13 cellular contexts compared by ENCODE assay signal in the genomic region with DNA sequence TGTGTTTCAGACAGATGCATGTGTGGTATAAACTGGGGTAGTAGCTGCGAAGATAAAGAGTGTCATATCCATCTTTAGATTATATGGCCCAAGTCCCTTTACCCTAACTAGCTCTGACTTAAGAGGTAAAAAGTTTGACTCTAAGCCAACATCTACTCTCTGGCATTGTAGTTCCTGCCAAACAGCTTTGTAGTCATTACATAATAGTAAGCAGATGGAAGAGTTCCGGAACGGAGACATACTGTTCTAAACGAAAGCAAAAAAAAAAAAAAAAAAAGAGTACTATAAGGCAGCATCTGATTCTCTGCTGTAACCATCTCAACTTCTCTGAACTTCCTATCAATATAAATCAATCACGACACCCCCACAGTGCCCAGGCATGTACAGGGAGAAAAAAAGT. TPM values are rescaled to one million over a fixed set of nuclear protein-coding genes. Genes with fewer than 3 reads are reported as not detected.
DNase-seq lines count a peak whose midpoint lies in the region; ATAC-seq and TF ChIP-seq lines count a peak whose summit lies in the region.
"Had no signal": no experiment of that assay in that cellular context is flagged by ENCODE, and none has a peak within 500 bp of the region (broad histone marks: within the 10 kb centered on the region; RNA-seq: fewer than 3 reads in every experiment).

No MANE protein-coding gene starts in this region.

- H3K9me3 ChIP-seq in CD4-positive, alpha-beta T cell (ENCODE audit: control insufficient read depth, low read length), result no peaks in the 10 kb centered on the region
- H3K9me3 ChIP-seq in SK-N-SH, result no peaks in the 10 kb centered on the region
- no peaks in the 10 kb centered on the region for H3K9me3 ChIP-seq in naive thymus-derived CD4-positive, alpha-beta T cell (ENCODE audit: control insufficient read depth in 2 of 3, low read length in 3 of 3)

- H3K27ac Mint-ChIP-seq in CD4-positive, alpha-beta T cell, result peak overlapping the region; percentile 45
- peak overlapping the region in 6 of 9 donors; percentile 2 to 78 (median 34) for H3K27ac Mint-ChIP-seq in naive thymus-derived CD4-positive, alpha-beta T cell
- H3K27ac Mint-ChIP-seq: activated CD8-positive, alpha-beta T cell treated with anti-CD3 and anti-CD28 coated beads for 36 hours; activated naive CD8-positive, alpha-beta T cell; GM23338 had no signal

- no peaks in the 10 kb centered on the region for H3K9me3 Mint-ChIP-seq in CD4-positive, alpha-beta T cell
- peaks cover 0 to 4% (median 0%) of the 10 kb centered on the region in 11 donors for H3K9me3 Mint-ChIP-seq in naive thymus-derived CD4-positive, alpha-beta T cell
- H3K9me3 Mint-ChIP-seq: activated CD8-positive, alpha-beta T cell treated with anti-CD3 and anti-CD28 coated beads for 36 hours; GM23338 had no signal

- no peaks in the 10 kb centered on the region for H3K9me2 ChIP-seq in SK-N-SH

- peaks cover 20% of the 10 kb centered on the region for H3K4me1 Mint-ChIP-seq in CD4-positive, alpha-beta T cell (ENCODE audit: low read depth)
- H3K4me1 Mint-ChIP-seq in naive thymus-derived CD4-positive, alpha-beta T cell, result peaks cover 14 to 27% (median 17%) of the 10 kb centered on the region in 7 donors
- H3K4me1 Mint-ChIP-seq: GM23338 had no signal

- peak; percentile 74 for ATAC-seq in CD4-positive, alpha-beta T cell (ENCODE audit: poor library complexity)
- ATAC-seq in naive thymus-derived CD4-positive, alpha-beta T cell, result peak; percentile 53
- no peak for ATAC-seq in HG02642 (IDR thresholded peaks at IDR 0.05; ENCODE audit: poor library complexity, unreplicated experiment)
- ATAC-seq: activated CD8-positive, alpha-beta T cell treated with anti-CD3 and anti-CD28 coated beads for 36 hours; GM23338 had no signal

- CTCF ChIA-PET in CD4-positive, alpha-beta T cell (lab: Charles Lee), result interaction anchor here (0.6 kb wide), 1 partner anchor 1208 kb away, joined by 6 read pairs; no protein-coding TSS in a partner anchor
- CTCF ChIA-PET in SK-N-SH (lab: Yijun Ruan, JAX), result no interaction called here
- CTCF ChIA-PET in naive thymus-derived CD4-positive, alpha-beta T cell (lab: Charles Lee), result interaction anchor here (0.6 to 3.6 kb wide), 3 partner anchors 14 to 115 kb away, joined by 3 to 12 read pairs (median 4); no protein-coding TSS in a partner anchor

- H3K36me3 Mint-ChIP-seq in CD4-positive, alpha-beta T cell (ENCODE audit: low read depth), result peaks cover 87% of the 10 kb centered on the region
- H3K36me3 Mint-ChIP-seq in naive thymus-derived CD4-positive, alpha-beta T cell, result peaks cover 16 to 46% (median 29%) of the 10 kb centered on the region in 5 donors
- H3K36me3 Mint-ChIP-seq: activated naive CD8-positive, alpha-beta T cell had no signal

- no peak overlapping the region for H2AFZ ChIP-seq in SK-N-SH (ENCODE audit: low read depth)
- H2AFZ ChIP-seq: GM23338 had no signal

- peaks cover 0 to 7% of the 10 kb centered on the region in 2 experiments; a peak in 2 of 4 replicates for H3K4me1 ChIP-seq in SK-N-SH (ENCODE audit: control insufficient read depth in 1 of 2, insufficient read depth in 2 of 2, low read depth in 1 of 2, low read length in 1 of 2)
- H3K4me1 ChIP-seq in naive thymus-derived CD4-positive, alpha-beta T cell (ENCODE audit: control insufficient read depth in 2 of 2, insufficient read depth in 2 of 2, low read length in 2 of 2), result no peaks in the 10 kb centered on the region

- H3K4me3 Mint-ChIP-seq in CD4-positive, alpha-beta T cell, result no peak overlapping the region
- peak overlapping the region in 1 of 10 donors; percentile 7 for H3K4me3 Mint-ChIP-seq in naive thymus-derived CD4-positive, alpha-beta T cell
- H3K4me3 Mint-ChIP-seq: activated CD8-positive, alpha-beta T cell treated with anti-CD3 and anti-CD28 coated beads for 36 hours; activated naive CD8-positive, alpha-beta T cell; GM23338 had no signal

- peaks cover 9 to 11% of the 10 kb centered on the region in 2 experiments for H3K36me3 ChIP-seq in SK-N-SH (replicated peaks in 1 of 2; ENCODE audit: control insufficient read depth in 1 of 2, insufficient read depth in 2 of 2, low read length in 1 of 2)
- peaks cover 6 to 43% (median 14%) of the 10 kb centered on the region in 3 experiments for H3K36me3 ChIP-seq in naive thymus-derived CD4-positive, alpha-beta T cell (ENCODE audit: control insufficient read depth in 2 of 3, insufficient read depth in 3 of 3, low read length in 3 of 3)

- H3F3A ChIP-seq in SK-N-SH (replicated peaks; ENCODE audit: insufficient read depth), result peaks cover 8% of the 10 kb centered on the region

- no peaks in the 10 kb centered on the region for H3K79me2 ChIP-seq in SK-N-SH (ENCODE audit: insufficient read depth)

- H3K4me2 ChIP-seq in SK-N-SH, result 0 out of 2 replicates have a peak overlapping the region, but pooled peaks have one; percentile 23
- H3K4me2 ChIP-seq: GM23338 had no signal

- POLR2A ChIA-PET in CD4-positive, alpha-beta T cell (lab: Charles Lee), result interaction anchor here (0.9 to 1.1 kb wide), 2 partner anchors 39 to 192 kb away, joined by 3 read pairs; a partner anchor contains a TSS
- POLR2A ChIA-PET in SK-N-SH (lab: Yijun Ruan, JAX), result no interaction called here
- POLR2A ChIA-PET in naive thymus-derived CD4-positive, alpha-beta T cell (lab: Charles Lee), result interaction anchor here (1.1 kb wide), 1 partner anchor 98 kb away, joined by 3 read pairs; no protein-coding TSS in a partner anchor

- H3K4me3 ChIP-seq in SK-N-SH (ENCODE audit: low read depth in 2 of 2, low read length in 1 of 2), result no peak overlapping the region
- H3K4me3 ChIP-seq in naive thymus-derived CD4-positive, alpha-beta T cell (ENCODE audit: low read length), result no peak overlapping the region
- H3K4me3 ChIP-seq: GM23338 had no signal

- TF ChIP-seq EP300 in SK-N-SH (IDR thresholded peaks at IDR 0.05; ENCODE audit: borderline replicate concordance in 1 of 2, low read depth in 1 of 2, low read length in 1 of 2), result 0 out of 4 replicates have a peak, but pooled peaks of 1 of the 2 experiments have one; percentile 14

- 31% methylated on average over 5 of the region's 5 CpGs for WGBS in SK-N-SH (ENCODE audit: low lambda C conversion rate)

- TF ChIP-seq RAD21 in SK-N-SH (IDR thresholded peaks at IDR 0.05; ENCODE audit: low read length), result no peak

- H3K9ac ChIP-seq in SK-N-SH, result no peak overlapping the region

- no peaks in the 10 kb centered on the region for H3K27me3 ChIP-seq in CD4-positive, alpha-beta T cell (ENCODE audit: control insufficient read depth, insufficient read depth, low read length)
- no peaks in the 10 kb centered on the region for H3K27me3 ChIP-seq in SK-N-SH (ENCODE audit: insufficient read depth)
- H3K27me3 ChIP-seq in naive thymus-derived CD4-positive, alpha-beta T cell (ENCODE audit: control insufficient read depth in 2 of 2, insufficient read depth in 2 of 2, low read length in 2 of 2), result no peaks in the 10 kb centered on the region

- intact Hi-C loops in CD4-positive, alpha-beta T cell (cut with DNase I, micrococcal nuclease), result loop anchor here in 1 of 2 experiments (5.0 kb wide), 2 partner anchors 48 to 117 kb away; a partner anchor contains a TSS
- intact Hi-C loops in naive thymus-derived CD4-positive, alpha-beta T cell (cut with micrococcal nuclease), result loop anchor here (5.0 to 10.0 kb wide), 2 partner anchors 45 to 117 kb away; a partner anchor contains a TSS

- no peak for TF ChIP-seq CTCF in CD4-positive, alpha-beta T cell (IDR thresholded peaks at IDR 0.05)
- TF ChIP-seq CTCF in SK-N-SH (IDR thresholded peaks at IDR 0.05), result no peak

- H3K27me3 Mint-ChIP-seq in CD4-positive, alpha-beta T cell, result no peaks in the 10 kb centered on the region
- H3K27me3 Mint-ChIP-seq in naive thymus-derived CD4-positive, alpha-beta T cell, result no peaks in the 10 kb centered on the region
- H3K27me3 Mint-ChIP-seq: activated CD8-positive, alpha-beta T cell treated with anti-CD3 and anti-CD28 coated beads for 36 hours; activated naive CD8-positive, alpha-beta T cell had no signal

- no peaks in the 10 kb centered on the region for H4K20me1 ChIP-seq in SK-N-SH (ENCODE audit: insufficient read depth)

- no peak overlapping the region for H3K27ac ChIP-seq in CD4-positive, alpha-beta T cell (ENCODE audit: low read depth, low read length)
- H3K27ac ChIP-seq in SK-N-SH (ENCODE audit: low read depth in 2 of 2, low read length in 1 of 2), result peak overlapping the region; percentile 29 to 56; a peak in 2 of 4 replicates
- no peak overlapping the region for H3K27ac ChIP-seq in naive thymus-derived CD4-positive, alpha-beta T cell (ENCODE audit: low read depth, low read length)
- H3K27ac ChIP-seq: C4-2B had no signal

- no peak for DNase-seq in CD4-positive, alpha-beta T cell
- no peak for DNase-seq in SK-N-SH
- peak; percentile 85 for DNase-seq in fibroblast of peridontal ligament (ENCODE audit: extremely low read depth)
- DNase-seq in naive thymus-derived CD4-positive, alpha-beta T cell, result peak in 6 of 9 donors; percentile 7 to 49 (median 14)
- no peak for DNase-seq in DMS153 (lab: John Stamatoyannopoulos, UW)
- DNase-seq in activated T-cell treated with anti-CD3 and anti-CD28 coated beads, Interleukin-2, amount 50 U/mL, for 48 hours, result no peak
- no peak for DNase-seq in dedifferentiated amniotic fluid mesenchymal stem cell (ENCODE audit: extremely low spot score)
- DNase-seq: activated CD8-positive, alpha-beta T cell treated with anti-CD3 and anti-CD28 coated beads for 36 hours; NCI-H774 had no signal

TF ChIP-seq in SK-N-SH, 30 proteins besides CTCF, POLR2A, EP300 and RAD21 (continues in another document):
- no peak for TF ChIP-seq TEAD4 (IDR thresholded peaks at IDR 0.05; ENCODE audit: borderline replicate concordance, insufficient read depth)
- no peak for TF ChIP-seq POLR2AphosphoS5 (IDR thresholded peaks at IDR 0.05; ENCODE audit: low read depth, low read length)
- TF ChIP-seq NFIC (IDR thresholded peaks at IDR 0.05; ENCODE audit: borderline replicate concordance), result peak; percentile 33; the same call in 1 of the 2 replicates
- no peak for TF ChIP-seq RCOR1 (IDR thresholded peaks at IDR 0.05; ENCODE audit: low read length)
- TF ChIP-seq FOXJ3 (CRISPR knock-in tag; IDR thresholded peaks at IDR 0.05), result no peak
- no peak for TF ChIP-seq RXRA (IDR thresholded peaks at IDR 0.05; ENCODE audit: borderline replicate concordance, low read depth)
- TF ChIP-seq TCF12 (IDR thresholded peaks at IDR 0.05), result peak; percentile 70

RNA-seq across cellular contexts. Expression of a gene that starts 48.7 kb away (rescaled TPM):
- total RNA-seq in CD4-positive, alpha-beta T cell, result 100 to 1,000 TPM; 301 to 305 TPM
- polyA plus RNA-seq in SK-N-SH (2012; rRNA removed), result 39.8 and 46.0 TPM in 2 replicates
- polyA plus RNA-seq in SK-N-SH (2012; cell fraction: cytosol; rRNA removed), result 28.2 and 31.0 TPM in 2 replicates
- 48.4 and 56.5 TPM in 2 replicates for polyA plus RNA-seq in SK-N-SH (2012; cell fraction: nucleus; rRNA removed)
- 100 to 1,000 TPM in 3 of 5 experiments, 10 to 100 TPM in 2; 69.5 to 183 (median 103) TPM for total RNA-seq in naive thymus-derived CD4-positive, alpha-beta T cell
- polyA plus RNA-seq in naive thymus-derived CD4-positive, alpha-beta T cell, result 10 to 100 TPM; 17.6 to 29.6 TPM

Comparison
In these comparisons a context has a peak if more than half of its experiments do, and no peak if none do; other contexts are left out.
1. DNase-seq: peak in fibroblast of peridontal ligament (single experiment) and naive thymus-derived CD4-positive, alpha-beta T cell (6 of 9); none in CD4-positive, alpha-beta T cell (0 of 10), SK-N-SH (single experiment), DMS153 (single experiment), activated T-cell treated with anti-CD3 and anti-CD28 coated beads, Interleukin-2, amount 50 U/mL, for 48 hours (0 of 2) and dedifferentiated amniotic fluid mesenchymal stem cell (single experiment).
2. H3K27ac ChIP-seq: peak in SK-N-SH (2 of 2); none in CD4-positive, alpha-beta T cell (single experiment) and naive thymus-derived CD4-positive, alpha-beta T cell (single experiment).